In genomic region chr9:87567988-87568800, GRCh38 we compare ENCODE assay signal across 17 cellular contexts.
DNase-seq lines count a peak whose midpoint lies in the region; ATAC-seq and TF ChIP-seq lines count a peak whose summit lies in the region.
"Had no signal": no experiment of that assay in that cellular context is flagged by ENCODE, and none has a peak within 500 bp of the region (broad histone marks: within the 10 kb centered on the region; RNA-seq: fewer than 3 reads in every experiment).

No MANE protein-coding gene starts in this region.

- TF ChIP-seq POLR2A in right lobe of liver (IDR thresholded peaks at IDR 0.05) = no peak

- intact Hi-C loops in right lobe of liver (cut with DNase I) = loop anchor here in 1 of 2 donors (10.0 kb wide), 1 partner anchor 53 kb away; no protein-coding TSS in a partner anchor

- H4K20me1 ChIP-seq in H9 (ENCODE audit: control insufficient read depth, insufficient read depth, insufficient read length) = no peaks in the 10 kb centered on the region

- H2BK15ac ChIP-seq in H9 (ENCODE audit: low read depth, low read length) = no peak overlapping the region

- no peak overlapping the region for H2BK12ac ChIP-seq in H9 (ENCODE audit: insufficient read length, low read depth, low read length)

- no peaks in the 10 kb centered on the region for H3K23me2 ChIP-seq in H9 (ENCODE audit: insufficient read length, low read depth, low read length, poor library complexity, severe bottlenecking)

- no peak overlapping the region for H2BK5ac ChIP-seq in H9 (ENCODE audit: insufficient read length, low read length)

- H3K27ac ChIP-seq in H9 (ENCODE audit: insufficient read length, low read depth, low read length) (no peak overlapping the region), cingulate gyrus (ENCODE audit: low read depth, low read length) (peak overlapping the region; percentile 31), right lobe of liver (peak overlapping the region in 2 of 3 donors; percentile 87)
- H3K27ac ChIP-seq: ascending aorta, epithelial cell of prostate had no signal

- peaks cover 0 to 9% (median 9%) of the 10 kb centered on the region in 3 experiments; a peak in 4 of 7 replicates for H3K36me3 Mint-ChIP-seq in H9 (ENCODE audit: insufficient read depth in 1 of 3, low read depth in 3 of 3)
- H3K36me3 Mint-ChIP-seq: natural killer cell treated with Interleukin-12 subunit alpha and Interleukin-12 subunit beta and Interleukin-15 and Interleukin-18, amount 100 ng/mL, for 72 hours had no signal

- H2BK120ac ChIP-seq in H9 (ENCODE audit: low read depth, low read length, poor library complexity, severe bottlenecking) = no peak overlapping the region

- H3K36me3 ChIP-seq in right lobe of liver (no peaks in the 10 kb centered on the region), skeletal muscle satellite cell (ENCODE audit: insufficient read depth, low read length) (no peaks in the 10 kb centered on the region)
- H3K36me3 ChIP-seq: ascending aorta had no signal

- no peaks in the 10 kb centered on the region for H3K9me3 Mint-ChIP-seq in H9
- H3K9me3 Mint-ChIP-seq: activated CD4-positive, alpha-beta T cell treated with anti-CD3 and anti-CD28 coated beads, Interleukin-2, amount 10 ng/mL, durations not matched to agents 7 days and 5 days; CD4-positive, alpha-beta T cell had no signal

- no peak overlapping the region for H3K56ac ChIP-seq in H9 (ENCODE audit: insufficient read length, low read depth, low read length)

- no peak overlapping the region for H3K18ac ChIP-seq in H9 (ENCODE audit: insufficient read length, low read depth, low read length)

- peak overlapping the region in 2 of 3 experiments; percentile 62 to 64; a peak in 3 of 7 replicates for H3K27ac Mint-ChIP-seq in H9
- H3K27ac Mint-ChIP-seq: activated CD4-positive, alpha-beta T cell treated with anti-CD3 and anti-CD28 coated beads, Interleukin-2, amount 10 ng/mL, durations not matched to agents 7 days and 5 days; CD4-positive, alpha-beta T cell; natural killer cell treated with Interleukin-12 subunit alpha and Interleukin-12 subunit beta and Interleukin-15 and Interleukin-18, amount 100 ng/mL, for 72 hours had no signal

- no peak overlapping the region; a peak in 1 of 5 replicates for H3K4me3 Mint-ChIP-seq in H9
- H3K4me3 Mint-ChIP-seq: activated CD4-positive, alpha-beta T cell treated with anti-CD3 and anti-CD28 coated beads, Interleukin-2, amount 10 ng/mL, durations not matched to agents 7 days and 5 days; CD4-positive, alpha-beta T cell; natural killer cell treated with Interleukin-12 subunit alpha and Interleukin-12 subunit beta and Interleukin-15 and Interleukin-18, amount 100 ng/mL, for 72 hours had no signal

- TF ChIP-seq CTCF in H9 (conservative IDR thresholded peaks at IDR 0.05) (no peak), right lobe of liver (IDR thresholded peaks at IDR 0.05) (no peak)

- H2BK20ac ChIP-seq in H9 (ENCODE audit: low read depth, low read length, poor library complexity, severe bottlenecking) = no peak overlapping the region

- H3K4me1 ChIP-seq in H9 (ENCODE audit: insufficient read depth, low read length) (peaks cover 16% of the 10 kb centered on the region; the same call in 1 of the 2 replicates), right lobe of liver (peaks cover 3 to 62% (median 31%) of the 10 kb centered on the region in 4 donors), skeletal muscle satellite cell (ENCODE audit: control insufficient read depth, insufficient read depth, low read length) (peaks cover 11% of the 10 kb centered on the region)

- H3K79me2 ChIP-seq in H9 (ENCODE audit: insufficient read depth, low read length) = peaks cover 8% of the 10 kb centered on the region; the same call in 1 of the 2 replicates

- H3K4me2 ChIP-seq in H9 (ENCODE audit: insufficient read depth, insufficient read length, low read length) = no peak overlapping the region
- H3K4me2 ChIP-seq in skeletal muscle satellite cell (ENCODE audit: low read length) = peak overlapping the region; percentile 71

- no peak overlapping the region for H2AFZ ChIP-seq in H9 (ENCODE audit: low read length)

- no peak overlapping the region for H3K4me3 ChIP-seq in right lobe of liver
- H3K4me3 ChIP-seq in skeletal muscle satellite cell (ENCODE audit: low read length) = peak overlapping the region; percentile 61

- H3K9ac ChIP-seq in H9 (ENCODE audit: extremely low read depth, insufficient read length, low read length) = no peak overlapping the region
- H3K9ac ChIP-seq in skeletal muscle satellite cell (ENCODE audit: low read depth, low read length) = no peak overlapping the region

- no peak overlapping the region for H3K14ac ChIP-seq in H9 (ENCODE audit: insufficient read depth, low read length)

- H3K27me3 ChIP-seq in H9 (ENCODE audit: insufficient read depth, low read length) (no peaks in the 10 kb centered on the region), right lobe of liver (no peaks in the 10 kb centered on the region), skeletal muscle satellite cell (ENCODE audit: control insufficient read depth, insufficient read depth, low read length) (no peaks in the 10 kb centered on the region)
- H3K27me3 ChIP-seq: ascending aorta had no signal

- DNase-seq in H9 (no peak), right lobe of liver (peak in 1 of 3 donors; percentile 62), T1000 (lab: John Stamatoyannopoulos, UW) (no peak), NCI-H1048 (lab: John Stamatoyannopoulos, UW) (no peak), NCI-H446 (lab: John Stamatoyannopoulos, UW) (no peak)
- DNase-seq: activated CD4-positive, alpha-beta T cell treated with anti-CD3 and anti-CD28 coated beads, Interleukin-2, amount 10 ng/mL, durations not matched to agents 7 days and 5 days; activated naive CD4-positive, alpha-beta T cell; CD4-positive, alpha-beta T cell; DMS79; NCI-H2227 treated with DMSO at 0.1 percent for 48 hours; stimulated activated naive CD4-positive, alpha-beta T cell had no signal

- no peak overlapping the region for H4K91ac ChIP-seq in H9 (ENCODE audit: insufficient read length, low read depth, low read length)

- no peak overlapping the region for H3K4ac ChIP-seq in H9 (ENCODE audit: low read depth, low read length)

- H4K8ac ChIP-seq in H9 (replicated peaks; ENCODE audit: insufficient read length, low read depth, low read length) = no peak overlapping the region

- H3K4me1 Mint-ChIP-seq in H9 = peaks cover 65 to 74% of the 10 kb centered on the region in 2 experiments
- H3K4me1 Mint-ChIP-seq: activated CD4-positive, alpha-beta T cell treated with anti-CD3 and anti-CD28 coated beads, Interleukin-2, amount 10 ng/mL, durations not matched to agents 7 days and 5 days had no signal

- H3K23ac ChIP-seq in H9 (ENCODE audit: insufficient read length, low read depth, low read length) = no peak overlapping the region

- peaks cover 3% of the 10 kb centered on the region for H3K79me1 ChIP-seq in H9 (ENCODE audit: insufficient read depth, low read depth, low read length, poor library complexity, severe bottlenecking)

- H3T11ph ChIP-seq in H9 (ENCODE audit: low read length) = no peak overlapping the region

- H4K5ac ChIP-seq in H9 (ENCODE audit: insufficient read length, low read depth, low read length) = no peak overlapping the region

- H3K27me3 Mint-ChIP-seq in H9 (ENCODE audit: low read depth) = no peaks in the 10 kb centered on the region; the same call in 1 of the 2 replicates
- H3K27me3 Mint-ChIP-seq: activated CD4-positive, alpha-beta T cell treated with anti-CD3 and anti-CD28 coated beads, Interleukin-2, amount 10 ng/mL, durations not matched to agents 7 days and 5 days; CD4-positive, alpha-beta T cell had no signal

- WGBS in H9 (ENCODE audit: extremely low coverage, insufficient read length, low lambda C conversion rate) = no CpG with 5 or more reads among the region's 12 CpGs
- 31% methylated on average over 7 of the region's 12 CpGs for WGBS in right lobe of liver (ENCODE audit: insufficient coverage, low coverage, low lambda C conversion rate, missing lambda C conversion rate)

- no peaks in the 10 kb centered on the region for H3K9me3 ChIP-seq in H9 (ENCODE audit: control insufficient read depth, low read depth, low read length)
- no peaks in the 10 kb centered on the region for H3K9me3 ChIP-seq in right lobe of liver
- H3K9me3 ChIP-seq in skeletal muscle satellite cell (replicated peaks; ENCODE audit: low read length) = no peaks in the 10 kb centered on the region
- H3K9me3 ChIP-seq: ascending aorta had no signal

- no peak overlapping the region for H2AK5ac ChIP-seq in H9 (ENCODE audit: insufficient read length, low read length)

- ATAC-seq in right lobe of liver (peak in 2 of 4 donors; percentile 4 to 46), HG02970 (IDR thresholded peaks at IDR 0.05; ENCODE audit: low FRiP score, unreplicated experiment) (no peak)
- ATAC-seq: natural killer cell treated with Interleukin-12 subunit alpha and Interleukin-12 subunit beta and Interleukin-15 and Interleukin-18, amount 100 ng/mL, for 72 hours had no signal
